ENCODE assay signal across 15 cellular contexts in genomic region chr14:67151082-67151666, GRCh38. TPM values are rescaled to one million over a fixed set of nuclear protein-coding genes. Genes with fewer than 3 reads are reported as not detected.
DNase-seq lines count a peak whose midpoint lies in the region; ATAC-seq and TF ChIP-seq lines count a peak whose summit lies in the region.
"Had no signal": no experiment of that assay in that cellular context is flagged by ENCODE, and none has a peak within 500 bp of the region (broad histone marks: within the 10 kb centered on the region; RNA-seq: fewer than 3 reads in every experiment).

No MANE protein-coding gene starts in this region.

- no peaks in the 10 kb centered on the region for H4K20me1 ChIP-seq in PC-9 (ENCODE audit: insufficient read depth)

- no TSS peak for BruUV-seq in PC-9 (replicated peaks; lab: Mats Ljungman, UMichigan)

- WGBS in endodermal cell (ENCODE audit: insufficient coverage in 1 of 2, insufficient read length in 1 of 2), 2 experiments, result 79 to 85% methylated on average over 2 to 4 of the region's 4 CpGs

- no peaks in the 10 kb centered on the region for H3K9me3 Mint-ChIP-seq in endodermal cell
- no peaks in the 10 kb centered on the region for H3K9me3 Mint-ChIP-seq in osteocyte (ENCODE audit: unreplicated experiment)
- H3K9me3 Mint-ChIP-seq in stimulated activated memory B cell treated with anti-CD40 and anti-IgM and Interleukin-4, amounts not matched to agents 10 μg/mL and 1 μg/mL and 100 μg/mL, for 72 hours, result no peaks in the 10 kb centered on the region
- H3K9me3 Mint-ChIP-seq: CD4-positive, alpha-beta T cell; effector memory CD8-positive, alpha-beta T cell had no signal

- H3K36me3 Mint-ChIP-seq in endodermal cell (ENCODE audit: low read depth), result no peaks in the 10 kb centered on the region
- no peaks in the 10 kb centered on the region for H3K36me3 Mint-ChIP-seq in osteocyte (ENCODE audit: unreplicated experiment)
- peaks cover 13% of the 10 kb centered on the region for H3K36me3 Mint-ChIP-seq in stimulated activated memory B cell treated with anti-CD40 and anti-IgM and Interleukin-4, amounts not matched to agents 10 μg/mL and 1 μg/mL and 100 μg/mL, for 72 hours

- POLR2A ChIA-PET in PC-9 (lab: Charles Lee; ENCODE audit: unreplicated experiment), result no interaction called here

- H3K9me3 ChIP-seq in PC-9 (ENCODE audit: insufficient read depth, low read depth) (no peaks in the 10 kb centered on the region), endodermal cell (ENCODE audit: control insufficient read depth, low read length) (no peaks in the 10 kb centered on the region)
- H3K9me3 ChIP-seq: adrenal gland, SJCRH30 had no signal

- H3K36me3 ChIP-seq in PC-9 (ENCODE audit: low read depth), result no peaks in the 10 kb centered on the region
- H3K36me3 ChIP-seq in endodermal cell (ENCODE audit: control insufficient read depth, insufficient read depth, low read length), result no peaks in the 10 kb centered on the region
- H3K36me3 ChIP-seq: adrenal gland had no signal

- 0 out of 2 replicates have a peak, but pooled peaks cover 3% of the 10 kb centered on the region for H3K9me2 ChIP-seq in PC-9 (ENCODE audit: insufficient read depth)

- H3K27me3 ChIP-seq in PC-9 (ENCODE audit: insufficient read depth, low read depth), result no peaks in the 10 kb centered on the region
- H3K27me3 ChIP-seq in endodermal cell (ENCODE audit: control insufficient read depth, insufficient read depth, low read length, poor library complexity, severe bottlenecking), result peaks cover 8% of the 10 kb centered on the region
- H3K27me3 ChIP-seq: adrenal gland, SJCRH30 had no signal

- no peak overlapping the region for H3K9ac ChIP-seq in endodermal cell (ENCODE audit: extremely low read depth, low read length, poor library complexity, severe bottlenecking)

- H3K4me1 Mint-ChIP-seq in endodermal cell (peaks cover 3% of the 10 kb centered on the region), osteocyte (ENCODE audit: unreplicated experiment) (no peaks in the 10 kb centered on the region)
- no peaks in the 10 kb centered on the region for H3K4me1 Mint-ChIP-seq in stimulated activated memory B cell treated with anti-CD40 and anti-IgM and Interleukin-4, amounts not matched to agents 10 μg/mL and 1 μg/mL and 100 μg/mL, for 72 hours

- H3K79me2 ChIP-seq in PC-9 (ENCODE audit: low read depth), result no peaks in the 10 kb centered on the region

- no peak overlapping the region for H3K4me3 ChIP-seq in PC-9
- H3K4me3 ChIP-seq in endodermal cell (ENCODE audit: low read length), result no peak overlapping the region
- H3K4me3 ChIP-seq: adrenal gland, SJCRH30 had no signal

- ATAC-seq in HG02885 (IDR thresholded peaks at IDR 0.05; ENCODE audit: poor library complexity, unreplicated experiment), result no peak
- no peak for ATAC-seq in stimulated activated memory B cell treated with anti-CD40 and anti-IgM and Interleukin-4, amounts not matched to agents 10 μg/mL and 1 μg/mL and 100 μg/mL, for 72 hours
- ATAC-seq: effector memory CD8-positive, alpha-beta T cell had no signal

- DNase-seq in PC-9 (no peak), endodermal cell (no peak), osteocyte (ENCODE audit: extremely low spot score, unreplicated experiment) (no peak), occipital lobe (lab: John Stamatoyannopoulos, UW) (no peak), Ammon's horn (ENCODE audit: low spot score) (no peak)
- DNase-seq: adrenal gland; CD4-positive, alpha-beta T cell; effector memory CD8-positive, alpha-beta T cell; NCI-H69; SJCRH30; WERI-Rb-1 had no signal

- TF ChIP-seq CTCF in C4-2B (conservative IDR thresholded peaks at IDR 0.05) (peak; percentile 75), PC-9 (conservative IDR thresholded peaks at IDR 0.05) (peak; percentile 34; the same call in 1 of the 2 replicates), endodermal cell (conservative IDR thresholded peaks at IDR 0.05) (peak; percentile 72), osteocyte (IDR thresholded peaks at IDR 0.05) (peak; percentile 26)

- H3K4me2 ChIP-seq in PC-9, result no peak overlapping the region

- intact Hi-C loops in PC-9 (cut with micrococcal nuclease; ENCODE audit: unreplicated experiment), result no loop called here

- CTCF ChIA-PET in PC-9 (lab: Charles Lee), result no interaction called here

- H3K4me3 Mint-ChIP-seq in endodermal cell (no peak overlapping the region), osteocyte (ENCODE audit: unreplicated experiment) (no peak overlapping the region)
- no peak overlapping the region for H3K4me3 Mint-ChIP-seq in stimulated activated memory B cell treated with anti-CD40 and anti-IgM and Interleukin-4, amounts not matched to agents 10 μg/mL and 1 μg/mL and 100 μg/mL, for 72 hours
- H3K4me3 Mint-ChIP-seq: CD4-positive, alpha-beta T cell; effector memory CD8-positive, alpha-beta T cell had no signal

- H3K27ac Mint-ChIP-seq in endodermal cell (no peak overlapping the region), osteocyte (ENCODE audit: unreplicated experiment) (no peak overlapping the region)
- H3K27ac Mint-ChIP-seq in stimulated activated memory B cell treated with anti-CD40 and anti-IgM and Interleukin-4, amounts not matched to agents 10 μg/mL and 1 μg/mL and 100 μg/mL, for 72 hours, result no peak overlapping the region
- H3K27ac Mint-ChIP-seq: CD4-positive, alpha-beta T cell; effector memory CD8-positive, alpha-beta T cell had no signal

- H3F3A ChIP-seq in PC-9 (ENCODE audit: insufficient read depth, low read depth), result no peaks in the 10 kb centered on the region

- H2AFZ ChIP-seq in PC-9, result no peak overlapping the region

- H3K27ac ChIP-seq in C4-2B, result no peak overlapping the region
- no peak overlapping the region for H3K27ac ChIP-seq in PC-9
- H3K27ac ChIP-seq in endodermal cell (ENCODE audit: low read depth, low read length), result no peak overlapping the region
- H3K27ac ChIP-seq: adrenal gland, SJCRH30, WERI-Rb-1 had no signal

- H3K27me3 Mint-ChIP-seq in endodermal cell (ENCODE audit: insufficient read depth) (no peaks in the 10 kb centered on the region), osteocyte (ENCODE audit: unreplicated experiment) (no peaks in the 10 kb centered on the region)
- no peaks in the 10 kb centered on the region for H3K27me3 Mint-ChIP-seq in stimulated activated memory B cell treated with anti-CD40 and anti-IgM and Interleukin-4, amounts not matched to agents 10 μg/mL and 1 μg/mL and 100 μg/mL, for 72 hours
- H3K27me3 Mint-ChIP-seq: CD4-positive, alpha-beta T cell; effector memory CD8-positive, alpha-beta T cell had no signal

- H3K4me1 ChIP-seq in PC-9 (replicated peaks; ENCODE audit: insufficient read depth), result no peaks in the 10 kb centered on the region
- no peaks in the 10 kb centered on the region for H3K4me1 ChIP-seq in endodermal cell (ENCODE audit: control insufficient read depth, insufficient read depth, low read length)
- H3K4me1 ChIP-seq: adrenal gland, SJCRH30 had no signal

RNA-seq across cellular contexts. Expression of gene GARIN2, which starts 38.1 kb away (rescaled TPM):
- 0.31 TPM in 1 of 2 replicates, not detected in the other for total RNA-seq in PC-9 (2021)
- not detected for total RNA-seq in endodermal cell
- polyA plus RNA-seq in endodermal cell (2013, experiment 1 of 2), result 0.82 TPM
- 0.33 TPM for polyA plus RNA-seq in endodermal cell (2013, experiment 2 of 2)
- not detected in 2 replicates for total RNA-seq in osteocyte
- total RNA-seq in occipital lobe, result 1.4 TPM
- total RNA-seq: adrenal gland; CD4-positive, alpha-beta T cell; SJCRH30; skeletal muscle tissue had no signal
